ENCODE assay signal across 20 cellular contexts in the genomic region with DNA sequence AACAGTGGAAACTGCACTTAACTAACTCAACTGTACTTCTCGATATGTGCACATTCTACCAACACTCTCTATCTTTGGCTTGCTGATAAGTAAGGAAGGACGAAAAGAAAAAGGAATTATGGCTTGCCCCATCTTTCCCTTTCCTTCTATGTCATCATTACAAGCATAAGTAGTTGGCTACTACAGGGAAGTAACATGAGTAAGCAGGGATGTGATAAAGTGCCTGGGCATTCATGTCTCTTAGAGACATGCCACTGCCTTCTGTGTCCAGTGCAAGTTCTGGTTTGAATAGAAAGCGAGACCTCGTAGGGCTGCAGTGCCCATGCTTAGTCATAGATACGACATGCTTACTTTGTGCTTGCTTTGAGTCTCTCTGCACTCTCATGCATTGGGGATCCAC.
"Had no signal": no experiment of that assay in that cellular context is flagged by ENCODE, and none has a peak within 500 bp of the region (broad histone marks: within the 10 kb centered on the region; RNA-seq: fewer than 3 reads in every experiment).

No MANE protein-coding gene starts in this region.

- H3K27ac Mint-ChIP-seq: activated CD8-positive, alpha-beta T cell treated with anti-CD3 and anti-CD28 coated beads for 36 hours; activated naive CD4-positive, alpha-beta T cell treated with anti-CD3 and anti-CD28 coated beads for 36 hours; activated T-cell treated with anti-CD3 and anti-CD28 coated beads, Interleukin-2, amount 50 U/mL, for 24 hours; naive thymus-derived CD4-positive, alpha-beta T cell; stimulated activated effector memory CD8-positive, alpha-beta T cell treated with anti-CD3 and anti-CD28 coated beads, Interleukin-12 subunit alpha, Interleukin-12 subunit beta, amount 100 ng/mL, for 72 hours; WTC11 had no signal

- H3K27ac ChIP-seq: esophagus squamous epithelium, heart right ventricle, ovary, right lobe of liver, testis, upper lobe of left lung had no signal

- H3K9me3 Mint-ChIP-seq: activated CD8-positive, alpha-beta T cell treated with anti-CD3 and anti-CD28 coated beads for 36 hours; activated naive CD4-positive, alpha-beta T cell treated with anti-CD3 and anti-CD28 coated beads for 36 hours; activated T-cell treated with anti-CD3 and anti-CD28 coated beads, Interleukin-2, amount 50 U/mL, for 24 hours; naive thymus-derived CD4-positive, alpha-beta T cell; stimulated activated effector memory CD8-positive, alpha-beta T cell treated with anti-CD3 and anti-CD28 coated beads, Interleukin-12 subunit alpha, Interleukin-12 subunit beta, amount 100 ng/mL, for 72 hours; WTC11 had no signal

- H3K27me3 Mint-ChIP-seq: activated CD8-positive, alpha-beta T cell treated with anti-CD3 and anti-CD28 coated beads for 36 hours had no signal

- H3K36me3 Mint-ChIP-seq: naive thymus-derived CD4-positive, alpha-beta T cell; stimulated activated effector memory CD8-positive, alpha-beta T cell treated with anti-CD3 and anti-CD28 coated beads, Interleukin-12 subunit alpha, Interleukin-12 subunit beta, amount 100 ng/mL, for 72 hours; WTC11 had no signal

- H3K4me1 ChIP-seq: esophagus squamous epithelium, testis, upper lobe of left lung had no signal

- H3K27me3 ChIP-seq: esophagus squamous epithelium, heart right ventricle, ovary, right lobe of liver, testis, upper lobe of left lung had no signal

- H3K4me1 Mint-ChIP-seq: naive thymus-derived CD4-positive, alpha-beta T cell; stimulated activated effector memory CD8-positive, alpha-beta T cell treated with anti-CD3 and anti-CD28 coated beads, Interleukin-12 subunit alpha, Interleukin-12 subunit beta, amount 100 ng/mL, for 72 hours had no signal

- H3K4me3 ChIP-seq: esophagus squamous epithelium, heart right ventricle, ovary, right lobe of liver, smooth muscle cell, testis, upper lobe of left lung had no signal

- ATAC-seq: activated CD8-positive, alpha-beta T cell treated with anti-CD3 and anti-CD28 coated beads for 36 hours; heart right ventricle; left cardiac atrium; naive thymus-derived CD4-positive, alpha-beta T cell; right lobe of liver; stimulated activated effector memory CD8-positive, alpha-beta T cell treated with anti-CD3 and anti-CD28 coated beads, Interleukin-12 subunit alpha, Interleukin-12 subunit beta, amount 100 ng/mL, for 72 hours; WTC11 had no signal

- DNase-seq: activated CD4-positive, alpha-beta T cell treated with anti-CD3 and anti-CD28 coated beads for 48 hours; activated CD8-positive, alpha-beta T cell treated with anti-CD3 and anti-CD28 coated beads for 36 hours; activated naive CD4-positive, alpha-beta T cell treated with anti-CD3 and anti-CD28 coated beads for 36 hours; activated T-cell treated with anti-CD3 and anti-CD28 coated beads, Interleukin-2, amount 50 U/mL, for 24 hours; aorta; cerebellar nuclear complex; cortex of kidney; esophagus squamous epithelium; heart right ventricle; left cardiac atrium; mesendoderm; naive thymus-derived CD4-positive, alpha-beta T cell; ovary; right lobe of liver; stimulated activated CD4-positive, alpha-beta T cell treated with anti-CD3 and anti-CD28 coated beads, Interleukin-4, amount 100 ng/mL, for 24 hours; testis; upper lobe of left lung had no signal

- H3K9me3 ChIP-seq: esophagus squamous epithelium, heart right ventricle, ovary, right lobe of liver, testis, upper lobe of left lung had no signal

- H3K36me3 ChIP-seq: esophagus squamous epithelium, heart right ventricle, ovary, right lobe of liver, upper lobe of left lung had no signal

- H3K4me3 Mint-ChIP-seq: activated CD8-positive, alpha-beta T cell treated with anti-CD3 and anti-CD28 coated beads for 36 hours; activated naive CD4-positive, alpha-beta T cell treated with anti-CD3 and anti-CD28 coated beads for 36 hours; activated T-cell treated with anti-CD3 and anti-CD28 coated beads, Interleukin-2, amount 50 U/mL, for 24 hours; naive thymus-derived CD4-positive, alpha-beta T cell; stimulated activated effector memory CD8-positive, alpha-beta T cell treated with anti-CD3 and anti-CD28 coated beads, Interleukin-12 subunit alpha, Interleukin-12 subunit beta, amount 100 ng/mL, for 72 hours; WTC11 had no signal
